ENCODE assay signal across 8 cellular contexts in the genomic region with DNA sequence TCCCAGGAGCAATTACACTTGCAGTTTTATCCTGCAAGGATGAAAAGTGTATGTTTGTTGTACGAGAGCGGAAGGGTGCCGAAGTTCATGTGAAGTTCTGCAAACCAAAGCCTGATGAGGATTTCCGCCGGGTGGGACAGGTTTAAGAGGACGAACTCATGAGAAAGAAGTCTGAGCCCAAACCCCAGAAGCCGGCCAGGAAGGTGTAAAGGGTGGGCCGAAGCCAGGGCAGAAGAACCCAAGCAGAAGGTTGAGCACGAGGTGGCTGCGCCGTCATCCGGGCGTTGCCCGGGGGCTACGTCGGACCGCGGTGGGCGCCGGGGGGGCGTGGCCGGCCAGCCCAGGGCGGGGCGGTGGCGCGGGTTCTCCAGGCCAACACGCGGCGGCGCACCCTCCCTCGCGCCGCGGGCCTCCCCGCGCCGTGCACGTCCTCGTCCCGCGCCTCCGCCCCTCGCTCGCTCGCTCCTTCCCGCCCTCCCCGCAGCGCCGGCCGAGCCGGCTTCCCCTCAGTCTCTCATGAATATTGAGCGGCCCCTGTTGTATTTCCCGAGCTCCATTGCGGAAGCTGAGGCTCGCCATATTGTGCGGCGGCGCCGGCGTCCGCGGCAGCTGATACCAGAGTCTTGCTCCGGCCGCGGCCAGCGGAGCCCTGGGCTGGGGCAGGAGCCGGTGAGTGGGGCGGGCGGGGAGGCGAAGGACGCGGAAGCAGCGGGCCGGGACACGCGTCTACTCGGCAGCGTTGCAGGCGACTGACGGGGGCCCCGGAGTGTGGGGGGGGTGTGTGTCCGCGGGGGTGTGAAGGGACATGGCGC. TPM values are rescaled to one million over a fixed set of nuclear protein-coding genes. Genes with fewer than 3 reads are reported as not detected.
DNase-seq lines count a peak whose midpoint lies in the region; ATAC-seq and TF ChIP-seq lines count a peak whose summit lies in the region.

TSS of gene RNF2 (plus strand) at position 578 of the 812 bp plus-strand sequence. CDS start 41,996 bp downstream, outside the sequence.

- no peaks in the 10 kb centered on the region for H3K36me3 ChIP-seq in colonic mucosa

- DNase-seq in AG08395 (ENCODE audit: low spot score) (peak; percentile 78), NCI-H345 (lab: John Stamatoyannopoulos, UW) (peak; percentile 82), colonic mucosa (peak; percentile 79), left colon (peak; percentile 85 to 86)
- peak; percentile 80 for DNase-seq in activated CD4-positive, alpha-beta T cell treated with anti-CD3 and anti-CD28 coated beads for 48 hours
- DNase-seq in stimulated activated CD4-positive, alpha-beta T cell treated with anti-CD3 and anti-CD28 coated beads, Interleukin-1b, Interleukin-23, amount 100 ng/mL, for 48 hours: peak; percentile 72

- H3K4me1 ChIP-seq in colonic mucosa: no peaks in the 10 kb centered on the region

- no peaks in the 10 kb centered on the region for H3K9me3 ChIP-seq in colonic mucosa

- peak within 1 kb of the TSS; percentile 86 to 89 for H3K9ac ChIP-seq in colonic mucosa (ENCODE audit: low read depth in 2 of 2, low read length in 2 of 2)

- ATAC-seq in GM18907 (IDR thresholded peaks at IDR 0.05; ENCODE audit: unreplicated experiment) (peak; percentile 88), HG03139 (IDR thresholded peaks at IDR 0.05; ENCODE audit: unreplicated experiment) (peak; percentile 85), left colon (peak; percentile 92)

- no peaks in the 10 kb centered on the region for H3K27me3 ChIP-seq in colonic mucosa

- H3K4me3 ChIP-seq in colonic mucosa: peak within 1 kb of the TSS; percentile 71

- peak within 1 kb of the TSS; percentile 70 for H3K27ac ChIP-seq in colonic mucosa

- no peak for TF ChIP-seq CTCF in colonic mucosa (IDR thresholded peaks at IDR 0.05)

- intact Hi-C loops in colonic mucosa (cut with DNase I): loop anchor here (10.0 kb wide), 1 partner anchor 110 kb away; the partner anchor contains the start of genes SWT1 and TRMT1L
- intact Hi-C loops in left colon (cut with DNase I, micrococcal nuclease): no loop called here

RNA-seq across cellular contexts. Expression of gene RNF2, which starts in this region (rescaled TPM):
- total RNA-seq in colonic mucosa (10 to 100 TPM; 14.9 to 21.7 TPM), left colon (10 to 100 TPM; 15.9 to 18.3 TPM)

Comparison
In these comparisons a context has a peak if more than half of its experiments do, and no peak if none do; other contexts are left out.
1. Peak in every context shown above with its lines: DNase-seq, ATAC-seq, H3K4me3 ChIP-seq and H3K27ac ChIP-seq.